In the genomic region with DNA sequence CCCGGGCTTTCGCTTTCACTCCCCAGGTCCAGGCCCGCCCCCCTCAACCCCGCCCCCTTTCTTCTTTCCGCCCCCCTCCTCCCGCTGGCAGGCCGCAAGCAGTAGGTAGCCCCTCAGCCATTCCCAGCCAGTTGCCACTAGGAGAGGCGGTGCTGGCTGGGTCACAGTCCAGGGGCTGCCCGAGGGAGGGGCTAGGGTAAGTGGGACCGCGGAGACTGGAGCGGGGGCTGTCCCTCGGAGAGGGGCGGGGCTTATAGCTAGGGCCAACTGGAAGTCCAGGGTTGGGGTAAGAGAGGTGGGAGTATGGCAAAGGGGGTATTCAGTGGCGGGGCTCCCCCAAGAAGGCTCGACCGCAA, we compare ENCODE assay signal across 8 cellular contexts. TPM values are rescaled to one million over a fixed set of nuclear protein-coding genes. Genes with fewer than 3 reads are reported as not detected.
A peak's percentile ranks its signal among the peaks of the same experiment; 100 is the strongest.
DNase-seq lines count a peak whose midpoint lies in the region; ATAC-seq and TF ChIP-seq lines count a peak whose summit lies in the region.

No MANE protein-coding gene starts in this region.

- H3K36me3 Mint-ChIP-seq in activated naive CD8-positive, alpha-beta T cell treated with anti-CD3 and anti-CD28 coated beads for 36 hours, result peaks cover 63% of the 10 kb centered on the region
- H3K36me3 Mint-ChIP-seq in osteocyte (ENCODE audit: unreplicated experiment), result peaks cover 18% of the 10 kb centered on the region

- H3K9me3 Mint-ChIP-seq in activated naive CD8-positive, alpha-beta T cell treated with anti-CD3 and anti-CD28 coated beads for 36 hours, result no peaks in the 10 kb centered on the region
- no peaks in the 10 kb centered on the region for H3K9me3 Mint-ChIP-seq in osteocyte (ENCODE audit: unreplicated experiment)

- peak overlapping the region; percentile 97 for H3K4me3 Mint-ChIP-seq in activated naive CD8-positive, alpha-beta T cell treated with anti-CD3 and anti-CD28 coated beads for 36 hours
- peak overlapping the region; percentile 99 for H3K4me3 Mint-ChIP-seq in osteocyte (ENCODE audit: unreplicated experiment)

- POLR2A ChIA-PET in GM10248 (lab: Yijun Ruan, JAX), result interaction anchor here (0.7 to 3.2 kb wide), 10 partner anchors 9 to 51 kb away, joined by 3 to 20 read pairs (median 6); a partner anchor contains a TSS

- TF ChIP-seq CTCF in GM10248 (IDR thresholded peaks at IDR 0.05; ENCODE audit: control extremely low read depth, extremely low read depth, low read depth, missing control alignments) (no peak), osteocyte (IDR thresholded peaks at IDR 0.05) (no peak)

- peaks cover 56% of the 10 kb centered on the region for H3K4me1 Mint-ChIP-seq in activated naive CD8-positive, alpha-beta T cell treated with anti-CD3 and anti-CD28 coated beads for 36 hours
- peaks cover 30% of the 10 kb centered on the region for H3K4me1 Mint-ChIP-seq in osteocyte (ENCODE audit: unreplicated experiment)

- intact Hi-C loops in head of caudate nucleus (cut with DNase I), result no loop called here

- H3K4me3 ChIP-seq in thymus (ENCODE audit: low read length), result peak overlapping the region; percentile 78

- H3K27ac Mint-ChIP-seq in activated naive CD8-positive, alpha-beta T cell treated with anti-CD3 and anti-CD28 coated beads for 36 hours, result peak overlapping the region; percentile 97
- peak overlapping the region; percentile 99 for H3K27ac Mint-ChIP-seq in osteocyte (ENCODE audit: unreplicated experiment)

- no peaks in the 10 kb centered on the region for H3K9me3 ChIP-seq in thymus (ENCODE audit: control insufficient read depth)

- H3K27me3 ChIP-seq in thymus (ENCODE audit: control insufficient read depth, insufficient read depth), result no peaks in the 10 kb centered on the region

- peak overlapping the region; percentile 95 for H3K27ac ChIP-seq in thymus (ENCODE audit: low read depth)

- WGBS in thymus, result under 1% methylated on average over 17 of the region's 17 CpGs

- ATAC-seq in HG02642 (IDR thresholded peaks at IDR 0.05; ENCODE audit: poor library complexity, unreplicated experiment), result peak; percentile 73

- CTCF ChIA-PET in GM10248 (lab: Yijun Ruan, JAX), result interaction anchor here (0.8 to 12.0 kb wide), 12 partner anchors 8 to 285 kb away, joined by 3 to 154 read pairs (median 6); a partner anchor contains a TSS

- peaks cover 36% of the 10 kb centered on the region for H3K36me3 ChIP-seq in thymus (ENCODE audit: control insufficient read depth, insufficient read depth)

- peaks cover 27% of the 10 kb centered on the region for H3K4me1 ChIP-seq in thymus (ENCODE audit: control insufficient read depth, insufficient read depth, low read length)

- peak; percentile 97 for DNase-seq in GM10248 (ENCODE audit: extremely low spot score)
- DNase-seq in NCI-H1092 treated with DMSO at 0.1 percent for 48 hours (lab: John Stamatoyannopoulos, UW), result peak; percentile 99
- peak; percentile 58 for DNase-seq in SKM-1 (lab: John Stamatoyannopoulos, UW; ENCODE audit: unreplicated experiment)
- DNase-seq in activated naive CD8-positive, alpha-beta T cell treated with anti-CD3 and anti-CD28 coated beads for 36 hours, result peak; percentile 97
- peak; percentile 57 to 93 (median 82) for DNase-seq in head of caudate nucleus
- peak; percentile 99 for DNase-seq in osteocyte (ENCODE audit: extremely low spot score, unreplicated experiment)

- no peaks in the 10 kb centered on the region for H3K27me3 Mint-ChIP-seq in activated naive CD8-positive, alpha-beta T cell treated with anti-CD3 and anti-CD28 coated beads for 36 hours
- no peaks in the 10 kb centered on the region for H3K27me3 Mint-ChIP-seq in osteocyte (ENCODE audit: unreplicated experiment)

RNA-seq across cellular contexts. Expression of a gene that starts 0.2 kb away (rescaled TPM):
- total RNA-seq in activated naive CD8-positive, alpha-beta T cell treated with anti-CD3 and anti-CD28 coated beads for 36 hours, result 100 to 1,000 TPM; 541 to 558 TPM
- total RNA-seq in osteocyte, result 86.2 and 91.8 TPM in 2 replicates
- polyA plus RNA-seq in thymus, result 420 TPM

RNA-seq across cellular contexts. Expression of a gene that starts 0.7 kb away (rescaled TPM):
- total RNA-seq in activated naive CD8-positive, alpha-beta T cell treated with anti-CD3 and anti-CD28 coated beads for 36 hours, result 10 to 100 TPM; 82.2 to 86.5 TPM
- total RNA-seq in osteocyte, result 65.9 and 66.5 TPM in 2 replicates
- polyA plus RNA-seq in thymus, result 105 TPM

RNA-seq across cellular contexts. Expression of a gene that starts 5.2 kb away (rescaled TPM):
- total RNA-seq in activated naive CD8-positive, alpha-beta T cell treated with anti-CD3 and anti-CD28 coated beads for 36 hours, result 10 to 100 TPM; 39.1 to 40.1 TPM
- 13.6 and 15.6 TPM in 2 replicates for total RNA-seq in osteocyte
- 40.8 TPM for polyA plus RNA-seq in thymus

RNA-seq across cellular contexts. Expression of a gene that starts 10.6 kb away (rescaled TPM):
- 100 to 1,000 TPM; 476 to 479 TPM for total RNA-seq in activated naive CD8-positive, alpha-beta T cell treated with anti-CD3 and anti-CD28 coated beads for 36 hours
- total RNA-seq in osteocyte, result 154 and 156 TPM in 2 replicates
- 255 TPM for polyA plus RNA-seq in thymus

RNA-seq across cellular contexts. Expression of a gene that starts 14.5 kb away (rescaled TPM):
- total RNA-seq in activated naive CD8-positive, alpha-beta T cell treated with anti-CD3 and anti-CD28 coated beads for 36 hours, result 100 to 1,000 TPM; 133 to 136 TPM
- 58.9 and 62.5 TPM in 2 replicates for total RNA-seq in osteocyte
- 167 TPM for polyA plus RNA-seq in thymus

Comparison
In these comparisons a context has a peak if more than half of its experiments do, and no peak if none do; other contexts are left out.
1. Peak in every context shown above with its lines: DNase-seq, ATAC-seq, H3K4me3 ChIP-seq and H3K27ac ChIP-seq.